In the genomic region with DNA sequence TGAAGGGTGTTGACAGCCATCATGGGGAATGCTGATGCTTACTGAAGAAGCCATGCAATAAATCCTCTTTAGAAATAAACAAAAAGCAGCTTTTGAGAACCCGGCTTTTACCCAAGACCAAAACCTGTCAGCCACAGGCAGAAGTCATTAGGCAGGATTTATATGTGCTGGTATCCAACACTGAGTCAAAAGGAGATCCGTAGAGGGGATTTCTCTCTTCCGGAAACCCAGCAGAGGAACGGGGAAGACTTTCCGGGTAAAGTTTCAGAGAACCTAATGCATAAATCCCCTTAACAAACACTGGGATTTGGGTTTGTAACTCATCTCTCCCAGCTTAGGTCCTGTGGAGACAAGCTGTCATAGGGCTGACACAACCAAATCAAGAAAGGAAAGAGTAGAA, we compare ENCODE assay signal across 17 cellular contexts.
A peak's percentile ranks its signal among the peaks of the same experiment; 100 is the strongest.
DNase-seq lines count a peak whose midpoint lies in the region; ATAC-seq and TF ChIP-seq lines count a peak whose summit lies in the region.
"Had no signal": no experiment of that assay in that cellular context is flagged by ENCODE, and none has a peak within 500 bp of the region (broad histone marks: within the 10 kb centered on the region; RNA-seq: fewer than 3 reads in every experiment).

No MANE protein-coding gene starts in this region.

- TF ChIP-seq POLR2A in upper lobe of left lung (IDR thresholded peaks at IDR 0.05): no peak

- H3K27ac ChIP-seq in epithelial cell of prostate (peak overlapping the region; percentile 20), neural progenitor cell (peak overlapping the region; percentile 39), upper lobe of left lung (no peak overlapping the region)
- H3K27ac ChIP-seq: A549, BLaER1 had no signal

- no peaks in the 10 kb centered on the region for H4K20me1 ChIP-seq in neural progenitor cell (ENCODE audit: low read depth)
- H4K20me1 ChIP-seq: BLaER1 had no signal

- no peak for ATAC-seq in upper lobe of left lung (ENCODE audit: low FRiP score in 2 of 2)
- ATAC-seq: A549 had no signal

- H3K27me3 Mint-ChIP-seq in neural progenitor cell (ENCODE audit: insufficient read depth, low read depth): peaks cover 2% of the 10 kb centered on the region
- no peaks in the 10 kb centered on the region for H3K27me3 Mint-ChIP-seq in activated CD4-positive, alpha-beta T cell treated with anti-CD3 and anti-CD28 coated beads, Interleukin-2, amount 10 ng/mL, durations not matched to agents 24 days and 14 days
- H3K27me3 Mint-ChIP-seq: CD4-positive, alpha-beta memory T cell had no signal

- intact Hi-C loops in activated CD4-positive, alpha-beta T cell treated with anti-CD3 and anti-CD28 coated beads, Interleukin-2, amount 10 ng/mL, durations not matched to agents 24 days and 14 days (cut with micrococcal nuclease): no loop called here

- H3K4me1 Mint-ChIP-seq in neural progenitor cell: peaks cover under 1% of the 10 kb centered on the region
- no peaks in the 10 kb centered on the region for H3K4me1 Mint-ChIP-seq in activated CD4-positive, alpha-beta T cell treated with anti-CD3 and anti-CD28 coated beads, Interleukin-2, amount 10 ng/mL, durations not matched to agents 24 days and 14 days
- H3K4me1 Mint-ChIP-seq: CD14-positive monocyte; CD4-positive, alpha-beta memory T cell; H9 had no signal

- TF ChIP-seq CTCF in neural progenitor cell (IDR thresholded peaks at IDR 0.05) (no peak), upper lobe of left lung (IDR thresholded peaks at IDR 0.05) (no peak)

- no peak for TF ChIP-seq EP300 in upper lobe of left lung (IDR thresholded peaks at IDR 0.05)

- no peaks in the 10 kb centered on the region for H3K9me3 ChIP-seq in neural progenitor cell (ENCODE audit: low read depth)
- H3K9me3 ChIP-seq in upper lobe of left lung: no peaks in the 10 kb centered on the region
- H3K9me3 ChIP-seq: A549, BLaER1 had no signal

- DNase-seq in NCI-H82 (lab: John Stamatoyannopoulos, UW): peak; percentile 45
- no peak for DNase-seq in NCI-H82 treated with DMSO at 0.1 percent for 48 hours (lab: John Stamatoyannopoulos, UW; ENCODE audit: unreplicated experiment)
- no peak for DNase-seq in epithelial cell of prostate (ENCODE audit: low read depth, low spot score)
- DNase-seq in iris pigment epithelial cell (ENCODE audit: low read depth): peak; percentile 20
- DNase-seq in neural progenitor cell (ENCODE audit: low spot score): peak; percentile 32
- DNase-seq in activated CD4-positive, alpha-beta T cell treated with anti-CD3 and anti-CD28 coated beads, Interleukin-2, amount 10 ng/mL, durations not matched to agents 24 days and 14 days: no peak
- DNase-seq in upper lobe of left lung: no peak
- no peak for DNase-seq in NCI-H1436 (lab: John Stamatoyannopoulos, UW)
- DNase-seq: CD4-positive, alpha-beta memory T cell; DMS153; DMS79; GDM1; GOT3; H9 had no signal

- no peak overlapping the region for H3K27ac Mint-ChIP-seq in neural progenitor cell
- no peak overlapping the region for H3K27ac Mint-ChIP-seq in activated CD4-positive, alpha-beta T cell treated with anti-CD3 and anti-CD28 coated beads, Interleukin-2, amount 10 ng/mL, durations not matched to agents 24 days and 14 days
- H3K27ac Mint-ChIP-seq: CD14-positive monocyte; CD4-positive, alpha-beta memory T cell; H9 had no signal

- no peak overlapping the region for H3K4me3 Mint-ChIP-seq in neural progenitor cell
- H3K4me3 Mint-ChIP-seq in activated CD4-positive, alpha-beta T cell treated with anti-CD3 and anti-CD28 coated beads, Interleukin-2, amount 10 ng/mL, durations not matched to agents 24 days and 14 days: no peak overlapping the region
- H3K4me3 Mint-ChIP-seq: CD14-positive monocyte; CD4-positive, alpha-beta memory T cell; H9 had no signal

- H3K4me2 ChIP-seq in neural progenitor cell: peak overlapping the region; percentile 20
- H3K4me2 ChIP-seq: A549, BLaER1 had no signal

- H3K9ac ChIP-seq in neural progenitor cell: no peak overlapping the region
- H3K9ac ChIP-seq: BLaER1 had no signal

- no peak overlapping the region for H3K4me3 ChIP-seq in neural progenitor cell
- H3K4me3 ChIP-seq in upper lobe of left lung: no peak overlapping the region
- H3K4me3 ChIP-seq: A549, BLaER1 had no signal

- H3K79me2 ChIP-seq in neural progenitor cell (ENCODE audit: low read depth): no peaks in the 10 kb centered on the region

- H3K36me3 ChIP-seq in neural progenitor cell (no peaks in the 10 kb centered on the region), upper lobe of left lung (no peaks in the 10 kb centered on the region)
- H3K36me3 ChIP-seq: BLaER1 had no signal

- H3K27me3 ChIP-seq in neural progenitor cell: no peaks in the 10 kb centered on the region
- H3K27me3 ChIP-seq in upper lobe of left lung: no peaks in the 10 kb centered on the region
- H3K27me3 ChIP-seq: BLaER1 had no signal

- 92 to 97% methylated on average over 5 of the region's 5 CpGs for WGBS in upper lobe of left lung, 2 donors

- no peaks in the 10 kb centered on the region for H3K36me3 Mint-ChIP-seq in neural progenitor cell
- no peaks in the 10 kb centered on the region for H3K36me3 Mint-ChIP-seq in activated CD4-positive, alpha-beta T cell treated with anti-CD3 and anti-CD28 coated beads, Interleukin-2, amount 10 ng/mL, durations not matched to agents 24 days and 14 days (ENCODE audit: low read depth)

- H3F3A ChIP-seq in neural progenitor cell (ENCODE audit: low read depth): peaks cover 7% of the 10 kb centered on the region

- peaks cover 8% of the 10 kb centered on the region for H3K4me1 ChIP-seq in neural progenitor cell
- no peaks in the 10 kb centered on the region for H3K4me1 ChIP-seq in upper lobe of left lung

- H2AFZ ChIP-seq in neural progenitor cell (replicated peaks): no peak overlapping the region

- H3K9me3 Mint-ChIP-seq in neural progenitor cell: no peaks in the 10 kb centered on the region
- H3K9me3 Mint-ChIP-seq in activated CD4-positive, alpha-beta T cell treated with anti-CD3 and anti-CD28 coated beads, Interleukin-2, amount 10 ng/mL, durations not matched to agents 24 days and 14 days: no peaks in the 10 kb centered on the region
- H3K9me3 Mint-ChIP-seq: H9 had no signal

Comparison
In these comparisons a context has a peak if more than half of its experiments do, and no peak if none do; other contexts are left out.
1. DNase-seq: peak in NCI-H82 (single experiment), iris pigment epithelial cell (single experiment) and neural progenitor cell (single experiment); none in NCI-H82 treated with DMSO at 0.1 percent for 48 hours (single experiment), epithelial cell of prostate (single experiment), activated CD4-positive, alpha-beta T cell treated with anti-CD3 and anti-CD28 coated beads, Interleukin-2, amount 10 ng/mL, durations not matched to agents 24 days and 14 days (single experiment), upper lobe of left lung (0 of 2) and NCI-H1436 (single experiment).
2. H3K27ac ChIP-seq: peak in epithelial cell of prostate (single experiment) and neural progenitor cell (single experiment); none in upper lobe of left lung (0 of 4).